Comparison of ENCODE assay signal across 8 cellular contexts in the genomic region with DNA sequence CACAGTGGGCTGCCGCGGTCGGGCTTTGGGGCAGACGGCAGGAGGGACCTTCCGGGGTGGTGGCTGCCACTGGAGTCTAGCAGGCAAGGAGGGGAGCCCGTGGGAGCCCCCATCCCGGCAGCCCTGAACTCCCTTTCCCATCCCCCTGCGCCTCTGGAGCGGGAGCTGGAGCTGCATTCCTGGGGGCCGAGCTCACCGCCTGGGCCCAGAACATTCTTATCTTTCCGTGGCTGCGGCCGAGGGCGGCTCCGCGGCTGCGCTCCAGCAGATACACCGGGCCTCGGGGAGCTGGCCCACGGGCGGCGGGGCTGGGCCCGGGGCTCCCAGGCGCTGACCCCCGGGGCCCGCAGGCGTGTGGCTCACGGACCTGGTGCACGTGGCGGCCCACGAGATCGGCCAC. TPM values are rescaled to one million over a fixed set of nuclear protein-coding genes. Genes with fewer than 3 reads are reported as not detected.
DNase-seq lines count a peak whose midpoint lies in the region; ATAC-seq and TF ChIP-seq lines count a peak whose summit lies in the region.
"Not testable (repeated sequence)": the region's sequence is repeated elsewhere in the genome, so short reads cannot be mapped to it uniquely, and the experiment has no call there.

No MANE protein-coding gene starts in this region.

- TF ChIP-seq EP300 in gastroesophageal sphincter (IDR thresholded peaks at IDR 0.05) = not testable (repeated sequence)

- not testable (repeated sequence) for H3K4me3 Mint-ChIP-seq in CD8-positive, alpha-beta T cell; activated CD8-positive, alpha-beta memory T cell treated with anti-CD3 and anti-CD28 coated beads, Interleukin-2, amount 10 ng/mL, durations not matched to agents 7 days and 5 days

- H3K36me3 Mint-ChIP-seq in CD8-positive, alpha-beta T cell; activated CD8-positive, alpha-beta memory T cell treated with anti-CD3 and anti-CD28 coated beads, Interleukin-2, amount 10 ng/mL, durations not matched to agents 7 days and 5 days: not testable (repeated sequence)

- not testable (repeated sequence) for H3K4me3 ChIP-seq in CD8-positive, alpha-beta T cell (ENCODE audit: low read depth, low read length); RWPE2 (ENCODE audit: severe bottlenecking); gastroesophageal sphincter; heart right ventricle; lung

- not testable (repeated sequence) for H3K27me3 ChIP-seq in CD8-positive, alpha-beta T cell (ENCODE audit: insufficient read depth, low read length); RWPE2 (ENCODE audit: insufficient read depth, poor library complexity, severe bottlenecking); gastroesophageal sphincter; heart right ventricle; lung (ENCODE audit: control insufficient read depth, insufficient read depth)

- CTCF ChIA-PET in CD8-positive, alpha-beta T cell (lab: Charles Lee); activated CD8-positive, alpha-beta memory T cell treated with anti-CD3 and anti-CD28 coated beads, Interleukin-2, amount 10 ng/mL, durations not matched to agents 7 days and 5 days (lab: Charles Lee): not testable (repeated sequence)

- no CpG with 5 or more reads among the region's 33 CpGs for WGBS in gastroesophageal sphincter (ENCODE audit: low coverage in 1 of 2), 2 donors
- WGBS in heart right ventricle, 2 donors = no CpG with 5 or more reads among the region's 33 CpGs
- no CpG with 5 or more reads among the region's 33 CpGs for WGBS in lung, 2 donors

- POLR2A ChIA-PET in CD8-positive, alpha-beta T cell (lab: Charles Lee) = not testable (repeated sequence)

- H3K9me3 Mint-ChIP-seq in CD8-positive, alpha-beta T cell; activated CD8-positive, alpha-beta memory T cell treated with anti-CD3 and anti-CD28 coated beads, Interleukin-2, amount 10 ng/mL, durations not matched to agents 7 days and 5 days (ENCODE audit: low read depth): not testable (repeated sequence)

- peak; percentile 3 for ATAC-seq in CD8-positive, alpha-beta T cell
- ATAC-seq in RWPE2 (ENCODE audit: low read depth) (peak; percentile 46; the same call in 2 of the 3 replicates), gastroesophageal sphincter (peak; percentile 65), heart right ventricle (peak; percentile 67 to 84 (median 76)), left colon (peak; percentile 32), lung (ENCODE audit: insufficient read depth, low FRiP score) (peak; percentile 37), sciatic nerve (peak; percentile 22)
- ATAC-seq in activated CD8-positive, alpha-beta memory T cell treated with anti-CD3 and anti-CD28 coated beads, Interleukin-2, amount 10 ng/mL, durations not matched to agents 7 days and 5 days = peak; percentile 13

- not testable (repeated sequence) for TF ChIP-seq CTCF in CD8-positive, alpha-beta T cell (IDR thresholded peaks at IDR 0.05); RWPE2 (IDR thresholded peaks at IDR 0.05; ENCODE audit: poor library complexity, severe bottlenecking); gastroesophageal sphincter (IDR thresholded peaks at IDR 0.05); heart right ventricle (IDR thresholded peaks at IDR 0.05); lung (IDR thresholded peaks at IDR 0.05; ENCODE audit: control extremely low read depth, extremely low read depth)

- not testable (repeated sequence) for H3K4me1 Mint-ChIP-seq in CD8-positive, alpha-beta T cell (ENCODE audit: low read depth); activated CD8-positive, alpha-beta memory T cell treated with anti-CD3 and anti-CD28 coated beads, Interleukin-2, amount 10 ng/mL, durations not matched to agents 7 days and 5 days

- intact Hi-C loops in CD8-positive, alpha-beta T cell (cut with DNase I, micrococcal nuclease) = loop anchor here in 1 of 2 experiments (5.0 kb wide), 1 partner anchor 63 kb away; no protein-coding TSS in a partner anchor
- intact Hi-C loops in heart right ventricle (cut with DNase I); left colon (cut with DNase I, micrococcal nuclease); sciatic nerve (cut with DNase I): not testable (repeated sequence)

- TF ChIP-seq POLR2A in gastroesophageal sphincter (IDR thresholded peaks at IDR 0.05) = not testable (repeated sequence)

- H3K9me3 ChIP-seq in CD8-positive, alpha-beta T cell (ENCODE audit: low read length); RWPE2 (ENCODE audit: severe bottlenecking); gastroesophageal sphincter; heart right ventricle; lung (ENCODE audit: control insufficient read depth in 2 of 2, insufficient read depth in 1 of 2, low read length in 1 of 2): not testable (repeated sequence)

- not testable (repeated sequence) for H3K36me3 ChIP-seq in CD8-positive, alpha-beta T cell (ENCODE audit: insufficient read depth, low read length); RWPE2 (ENCODE audit: low read depth); lung (ENCODE audit: control insufficient read depth in 2 of 2, insufficient read depth in 2 of 2, low read length in 2 of 2)
- H3K36me3 ChIP-seq in gastroesophageal sphincter (peaks cover 0 to 16% of the 10 kb centered on the region in 2 donors), heart right ventricle (peaks cover 0 to 14% (median 12%) of the 10 kb centered on the region in 9 donors)

- not testable (repeated sequence) for H3K27ac Mint-ChIP-seq in CD8-positive, alpha-beta T cell; activated CD8-positive, alpha-beta memory T cell treated with anti-CD3 and anti-CD28 coated beads, Interleukin-2, amount 10 ng/mL, durations not matched to agents 7 days and 5 days

- not testable (repeated sequence) for H3K4me1 ChIP-seq in CD8-positive, alpha-beta T cell (ENCODE audit: insufficient read depth, low read length); RWPE2 (ENCODE audit: insufficient read depth, poor library complexity, severe bottlenecking); gastroesophageal sphincter; heart right ventricle; lung (ENCODE audit: control insufficient read depth in 2 of 2, insufficient read depth in 2 of 2, low read length in 2 of 2)

- not testable (repeated sequence) for H3K27ac ChIP-seq in CD8-positive, alpha-beta T cell (ENCODE audit: low read depth, low read length); RWPE2 (ENCODE audit: poor library complexity, severe bottlenecking); gastroesophageal sphincter; heart right ventricle; lung (ENCODE audit: low read depth in 1 of 2, low read length in 1 of 2)

- not testable (repeated sequence) for H3K27me3 Mint-ChIP-seq in CD8-positive, alpha-beta T cell (ENCODE audit: low read depth); activated CD8-positive, alpha-beta memory T cell treated with anti-CD3 and anti-CD28 coated beads, Interleukin-2, amount 10 ng/mL, durations not matched to agents 7 days and 5 days

- DNase-seq in CD8-positive, alpha-beta T cell; RWPE2 (ENCODE audit: low spot score); activated CD8-positive, alpha-beta memory T cell treated with anti-CD3 and anti-CD28 coated beads, Interleukin-2, amount 10 ng/mL, durations not matched to agents 7 days and 5 days; heart right ventricle; left colon; lung (ENCODE audit: low spot score); sciatic nerve (ENCODE audit: low spot score): not testable (repeated sequence)

RNA-seq across cellular contexts. Expression of a gene that starts 8.0 kb away (rescaled TPM):
- total RNA-seq in CD8-positive, alpha-beta T cell = 10 to 100 TPM; 30.0 to 32.4 TPM
- 10 to 100 TPM; 46.2 to 50.9 TPM for total RNA-seq in activated CD8-positive, alpha-beta memory T cell treated with anti-CD3 and anti-CD28 coated beads, Interleukin-2, amount 10 ng/mL, durations not matched to agents 7 days and 5 days
- total RNA-seq in gastroesophageal sphincter (10 to 100 TPM; 18.7 to 56.9 (median 37.9) TPM), heart right ventricle (10 to 100 TPM; 12.3 to 30.7 (median 17.0) TPM), left colon (10 to 100 TPM; 39.0 to 57.0 TPM), lung (10 to 100 TPM; 41.0 to 45.9 TPM), sciatic nerve (45.6 TPM)
- polyA plus RNA-seq in heart right ventricle (10 to 100 TPM in 1 of 2 donors, 1 to 10 TPM in 1; 8.4 to 21.1 TPM), lung (10 to 100 TPM; 19.1 to 20.8 TPM)

RNA-seq across cellular contexts. Expression of a gene that starts 23.6 kb away (rescaled TPM):
- 100 to 1,000 TPM; 252 to 280 TPM for total RNA-seq in CD8-positive, alpha-beta T cell
- 100 to 1,000 TPM in 1 of 2 experiments, 10 to 100 TPM in 1; 80.5 to 100 TPM for total RNA-seq in activated CD8-positive, alpha-beta memory T cell treated with anti-CD3 and anti-CD28 coated beads, Interleukin-2, amount 10 ng/mL, durations not matched to agents 7 days and 5 days
- total RNA-seq in gastroesophageal sphincter (10 to 100 TPM; 10.8 to 53.4 (median 23.8) TPM), heart right ventricle (10 to 100 TPM; 11.6 to 26.3 (median 15.3) TPM), left colon (10 to 100 TPM; 66.4 to 72.3 TPM), lung (10 to 100 TPM; 16.5 to 45.1 TPM), sciatic nerve (51.5 TPM)
- polyA plus RNA-seq in heart right ventricle (10 to 100 TPM; 13.0 to 88.3 TPM), lung (10 to 100 TPM; 19.9 to 34.7 TPM)

RNA-seq across cellular contexts. Expression of a gene that starts 41.8 kb away (rescaled TPM):
- total RNA-seq in CD8-positive, alpha-beta T cell = 10 to 100 TPM; 64.0 to 64.7 TPM
- total RNA-seq in activated CD8-positive, alpha-beta memory T cell treated with anti-CD3 and anti-CD28 coated beads, Interleukin-2, amount 10 ng/mL, durations not matched to agents 7 days and 5 days = 10 to 100 TPM; 40.5 to 45.9 TPM
- total RNA-seq in gastroesophageal sphincter (10 to 100 TPM; 19.2 to 59.3 (median 25.4) TPM), heart right ventricle (10 to 100 TPM; 20.9 to 30.4 (median 23.8) TPM), left colon (10 to 100 TPM; 29.6 to 37.0 TPM), lung (10 to 100 TPM; 15.7 to 21.4 TPM), sciatic nerve (27.9 TPM)
- polyA plus RNA-seq in heart right ventricle (10 to 100 TPM; 31.4 to 34.1 TPM), lung (10 to 100 TPM; 27.1 to 39.6 TPM)

Comparison
In these comparisons a context has a peak if more than half of its experiments do, and no peak if none do; other contexts are left out.
1. ATAC-seq: peak in every context shown above with its lines; median percentile 76 in heart right ventricle; 65 in gastroesophageal sphincter; 46 in RWPE2; 37 in lung; 32 in left colon; 22 in sciatic nerve; 13 in activated CD8-positive, alpha-beta memory T cell treated with anti-CD3 and anti-CD28 coated beads, Interleukin-2, amount 10 ng/mL, durations not matched to agents 7 days and 5 days; 3 in CD8-positive, alpha-beta T cell.